In the genomic region with DNA sequence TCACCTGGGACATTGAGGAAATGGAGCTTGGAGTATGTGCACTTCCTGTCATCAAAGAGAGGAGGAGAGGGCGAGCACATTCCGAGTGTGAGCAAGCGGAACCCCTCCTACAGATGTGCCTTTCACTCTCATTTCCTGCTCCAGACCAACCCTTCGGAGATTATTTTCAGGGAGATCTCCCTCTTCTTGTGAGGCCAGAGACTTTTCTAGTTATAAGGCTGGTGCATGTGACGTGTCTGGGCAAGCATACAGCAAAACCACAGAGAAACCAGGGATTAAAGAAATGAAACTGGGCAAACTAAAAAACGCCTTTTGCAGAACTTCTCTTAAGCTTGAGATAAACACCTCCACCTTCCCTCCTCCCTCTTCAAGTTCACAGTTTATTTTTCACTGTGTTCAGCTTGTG, we compare ENCODE assay signal across 9 cellular contexts.
DNase-seq lines count a peak whose midpoint lies in the region; ATAC-seq, FAIRE-seq and TF ChIP-seq lines count a peak whose summit lies in the region.
"Had no signal": no experiment of that assay in that cellular context is flagged by ENCODE, and none has a peak within 500 bp of the region (broad histone marks: within the 10 kb centered on the region; RNA-seq: fewer than 3 reads in every experiment).

No MANE protein-coding gene starts in this region.

- H3K79me2 ChIP-seq in keratinocyte (ENCODE audit: control insufficient read depth, insufficient read depth, low read length): no peaks in the 10 kb centered on the region

- H2AFZ ChIP-seq in keratinocyte (ENCODE audit: control insufficient read depth, low read length): peak overlapping the region; percentile 67

- intact Hi-C loops in A673 (cut with micrococcal nuclease; ENCODE audit: unreplicated experiment) (no loop called here), esophagus muscularis mucosa (cut with DNase I) (no loop called here)

- peak; percentile 11 for DNase-seq in A673 (ENCODE audit: low spot score)
- DNase-seq in HFFc6: no peak
- no peak for DNase-seq in keratinocyte (ENCODE audit: low read depth, low spot score)
- no peak for DNase-seq in esophagus muscularis mucosa (ENCODE audit: extremely low spot score)
- DNase-seq in NCI-H2196 treated with DMSO at 0.1 percent for 48 hours (lab: John Stamatoyannopoulos, UW; ENCODE audit: unreplicated experiment): no peak
- DNase-seq: stimulated activated naive CD4-positive, alpha-beta T cell had no signal

- H3K36me3 Mint-ChIP-seq in HFFc6 (ENCODE audit: low read depth): no peaks in the 10 kb centered on the region

- TF ChIP-seq CTCF in A673 (conservative IDR thresholded peaks at IDR 0.05; ENCODE audit: low read depth, low read length) (no peak), HFFc6 (IDR thresholded peaks at IDR 0.05) (no peak), keratinocyte (optimal IDR thresholded peaks at IDR 0.05 in 1 of 3, IDR thresholded peaks at IDR 0.05 in 1 of 3, conservative IDR thresholded peaks at IDR 0.05 in 1 of 3; ENCODE audit: extremely low read depth in 1 of 3, insufficient read depth in 2 of 3, low read length in 3 of 3) (peak in 2 of 3 experiments; percentile 13 to 30), esophagus muscularis mucosa (IDR thresholded peaks at IDR 0.05) (no peak)

- dilution Hi-C loops in keratinocyte (cut with MboI; ENCODE audit: extremely low pct_ligation_motif_present, low sequenced_read_pairs): no loop called here

- no peak overlapping the region for H3K9ac ChIP-seq in keratinocyte (ENCODE audit: control insufficient read depth, extremely low read depth, insufficient read depth, low read length)

- peak overlapping the region; percentile 50 for H3K4me2 ChIP-seq in keratinocyte (ENCODE audit: control insufficient read depth, extremely low read depth, insufficient read depth, low read depth, low read length)

- no peaks in the 10 kb centered on the region for H3K27me3 Mint-ChIP-seq in HFFc6 (ENCODE audit: insufficient read depth)

- H3K9me3 ChIP-seq in A673 (ENCODE audit: low read depth, low read length, poor library complexity, severe bottlenecking): no peaks in the 10 kb centered on the region
- H3K9me3 ChIP-seq in keratinocyte (ENCODE audit: control insufficient read depth, low read depth, low read length): no peaks in the 10 kb centered on the region
- no peaks in the 10 kb centered on the region for H3K9me3 ChIP-seq in esophagus muscularis mucosa

- no peaks in the 10 kb centered on the region for H3K4me1 ChIP-seq in A673 (ENCODE audit: insufficient read depth, low read length, poor library complexity, severe bottlenecking)
- peaks cover 17% of the 10 kb centered on the region for H3K4me1 ChIP-seq in keratinocyte (ENCODE audit: control insufficient read depth, extremely low read depth, insufficient read depth, low read length)
- peaks cover 13 to 22% (median 17%) of the 10 kb centered on the region in 4 donors for H3K4me1 ChIP-seq in esophagus muscularis mucosa

- peak overlapping the region; percentile 44; the same call in 1 of the 2 replicates for H3K27ac Mint-ChIP-seq in HFFc6

- TF ChIP-seq EP300 in esophagus muscularis mucosa (IDR thresholded peaks at IDR 0.05): no peak

- H3K4me1 Mint-ChIP-seq in HFFc6 (ENCODE audit: low read depth): peaks cover 41% of the 10 kb centered on the region

- no peak overlapping the region for H3K4me3 Mint-ChIP-seq in HFFc6

- FAIRE-seq in keratinocyte (lab: Jason Lieb, UNC): peak; percentile 87

- no peaks in the 10 kb centered on the region for H3K9me1 ChIP-seq in keratinocyte (ENCODE audit: control insufficient read depth, extremely low read depth, insufficient read depth, low read length)

- WGBS in esophagus muscularis mucosa: 63% methylated on average over 6 of the region's 6 CpGs

- no TSS peak for BruUV-seq in A673 (replicated peaks; lab: Mats Ljungman, UMichigan)

- POLR2A ChIA-PET in A673 (lab: Charles Lee; ENCODE audit: low non-redundant PET): no interaction called here

- no peaks in the 10 kb centered on the region for H3K9me3 Mint-ChIP-seq in HFFc6

- H3K27me3 ChIP-seq in A673 (replicated peaks; ENCODE audit: insufficient read depth, low read depth, low read length, poor library complexity) (no peaks in the 10 kb centered on the region), keratinocyte (ENCODE audit: control insufficient read depth, extremely low read depth, insufficient read depth, low read length) (no peaks in the 10 kb centered on the region), esophagus muscularis mucosa (no peaks in the 10 kb centered on the region)

- H4K20me1 ChIP-seq in keratinocyte (ENCODE audit: control insufficient read depth, extremely low read depth, insufficient read depth, low read length): no peaks in the 10 kb centered on the region

- no peaks in the 10 kb centered on the region for H3K36me3 ChIP-seq in A673 (ENCODE audit: insufficient read depth, low read length, poor library complexity, severe bottlenecking)
- no peaks in the 10 kb centered on the region for H3K36me3 ChIP-seq in keratinocyte (ENCODE audit: control insufficient read depth in 2 of 2, extremely low read depth in 1 of 2, insufficient read depth in 2 of 2, low read length in 2 of 2)
- H3K36me3 ChIP-seq in esophagus muscularis mucosa: no peaks in the 10 kb centered on the region

- no peak for ATAC-seq in activated CD4-positive, CD25-positive, alpha-beta regulatory T cell treated with anti-CD3 and anti-CD28 coated beads, Interleukin-2, amount 50 U/mL, for 24 hours
- no peak for ATAC-seq in HG03175 (IDR thresholded peaks at IDR 0.05; ENCODE audit: unreplicated experiment)

- H3K27ac ChIP-seq in A673 (ENCODE audit: low read depth, low read length, poor library complexity, severe bottlenecking): no peak overlapping the region
- H3K27ac ChIP-seq in angular gyrus (ENCODE audit: low read depth, low read length): peak overlapping the region; percentile 89
- no peak overlapping the region for H3K27ac ChIP-seq in keratinocyte (ENCODE audit: control insufficient read depth, insufficient read depth, low read length)
- no peak overlapping the region for H3K27ac ChIP-seq in esophagus muscularis mucosa (replicated peaks in 1 of 4)

- TF ChIP-seq POLR2A in esophagus muscularis mucosa (IDR thresholded peaks at IDR 0.05; ENCODE audit: low read depth): no peak

- no peak overlapping the region for H3K4me3 ChIP-seq in A673 (ENCODE audit: low read depth, low read length, poor library complexity, severe bottlenecking)
- H3K4me3 ChIP-seq in keratinocyte (ENCODE audit: control insufficient read depth in 2 of 3, extremely low read depth in 1 of 3, insufficient read depth in 2 of 3, low read depth in 1 of 3, low read length in 3 of 3): peak overlapping the region in 2 of 3 experiments; percentile 17 to 19
- H3K4me3 ChIP-seq in esophagus muscularis mucosa: no peak overlapping the region

- CTCF ChIA-PET in A673 (lab: Charles Lee): no interaction called here

Comparison
In these comparisons a context has a peak if more than half of its experiments do, and no peak if none do; other contexts are left out.
1. H3K4me3 ChIP-seq: peak in keratinocyte (2 of 3); none in A673 (single experiment) and esophagus muscularis mucosa (0 of 4).
2. CTCF ChIP-seq: peak in keratinocyte (2 of 3); none in A673 (single experiment), HFFc6 (single experiment) and esophagus muscularis mucosa (0 of 3).